ENCODE assay signal across 18 cellular contexts in genomic region chr10:67386260-67386659, GRCh38.
DNase-seq lines count a peak whose midpoint lies in the region; FAIRE-seq and TF ChIP-seq lines count a peak whose summit lies in the region.
"Had no signal": no experiment of that assay in that cellular context is flagged by ENCODE, and none has a peak within 500 bp of the region (broad histone marks: within the 10 kb centered on the region; RNA-seq: fewer than 3 reads in every experiment).

No MANE protein-coding gene starts in this region.

- H2BK20ac ChIP-seq in H9 (ENCODE audit: low read depth, low read length, poor library complexity, severe bottlenecking), result no peak overlapping the region

- H3K4me3 ChIP-seq in astrocyte (ENCODE audit: insufficient read depth, low read depth, low read length), result no peak overlapping the region
- H3K4me3 ChIP-seq in hepatocyte, result no peak overlapping the region
- H3K4me3 ChIP-seq: BLaER1, SJSA1 had no signal

- H3K4me1 Mint-ChIP-seq in H9 (peaks cover 20 to 24% of the 10 kb centered on the region in 2 experiments), astrocyte (ENCODE audit: low read depth, unreplicated experiment) (peaks cover 24% of the 10 kb centered on the region), neural crest cell (peaks cover 22% of the 10 kb centered on the region)

- H2BK5ac ChIP-seq in H9 (ENCODE audit: insufficient read length, low read length), result no peak overlapping the region

- H3K23ac ChIP-seq in H9 (ENCODE audit: insufficient read length, low read depth, low read length), result no peak overlapping the region

- H4K5ac ChIP-seq in H9 (ENCODE audit: insufficient read length, low read depth, low read length), result no peak overlapping the region

- no peaks in the 10 kb centered on the region for H4K20me1 ChIP-seq in H9 (ENCODE audit: control insufficient read depth, insufficient read depth, insufficient read length)
- H4K20me1 ChIP-seq in astrocyte (ENCODE audit: insufficient read depth, low read length), result no peaks in the 10 kb centered on the region
- no peaks in the 10 kb centered on the region for H4K20me1 ChIP-seq in hepatocyte (ENCODE audit: insufficient read depth, poor library complexity, severe bottlenecking)
- H4K20me1 ChIP-seq: BLaER1 had no signal

- no peak overlapping the region for H3K18ac ChIP-seq in H9 (ENCODE audit: insufficient read length, low read depth, low read length)

- H3K79me1 ChIP-seq in H9 (ENCODE audit: insufficient read depth, low read depth, low read length, poor library complexity, severe bottlenecking), result no peaks in the 10 kb centered on the region

- H3K36me3 Mint-ChIP-seq in H9 (ENCODE audit: insufficient read depth in 1 of 3, low read depth in 3 of 3) (no peaks in the 10 kb centered on the region), astrocyte (ENCODE audit: low read depth, unreplicated experiment) (no peaks in the 10 kb centered on the region), neural crest cell (ENCODE audit: low read depth) (no peaks in the 10 kb centered on the region)
- H3K36me3 Mint-ChIP-seq: CD8-positive, alpha-beta T cell had no signal

- no peak overlapping the region for H3K4ac ChIP-seq in H9 (ENCODE audit: low read depth, low read length)

- H4K8ac ChIP-seq in H9 (replicated peaks; ENCODE audit: insufficient read length, low read depth, low read length), result no peak overlapping the region

- H3K9ac ChIP-seq in H9 (ENCODE audit: extremely low read depth, insufficient read length, low read length) (no peak overlapping the region), astrocyte (ENCODE audit: low read length) (no peak overlapping the region)
- H3K9ac ChIP-seq: BLaER1 had no signal

- H3K4me3 Mint-ChIP-seq in H9 (peak overlapping the region; percentile 45 to 93), astrocyte (ENCODE audit: unreplicated experiment) (peak overlapping the region; percentile 4), neural crest cell (peak overlapping the region; percentile 88)

- no peak for TF ChIP-seq CTCF in H9 (conservative IDR thresholded peaks at IDR 0.05)
- TF ChIP-seq CTCF in astrocyte (IDR thresholded peaks at IDR 0.05; ENCODE audit: insufficient read depth, low read depth, low read length), result no peak
- TF ChIP-seq CTCF in hepatocyte (IDR thresholded peaks at IDR 0.05; ENCODE audit: poor library complexity), result no peak
- TF ChIP-seq CTCF in neural crest cell (conservative IDR thresholded peaks at IDR 0.05), result no peak

- H3K9me3 ChIP-seq in H9 (ENCODE audit: control insufficient read depth, low read depth, low read length), result no peaks in the 10 kb centered on the region
- H3K9me3 ChIP-seq in astrocyte (ENCODE audit: insufficient read depth, low read depth, low read length), result no peaks in the 10 kb centered on the region
- H3K9me3 ChIP-seq in hepatocyte (ENCODE audit: low read depth), result no peaks in the 10 kb centered on the region
- H3K9me3 ChIP-seq: BLaER1, SJSA1 had no signal

- H3T11ph ChIP-seq in H9 (ENCODE audit: low read length), result no peak overlapping the region

- H2AFZ ChIP-seq in H9 (ENCODE audit: low read length) (no peak overlapping the region), astrocyte (ENCODE audit: low read depth, low read length) (no peak overlapping the region), hepatocyte (peak overlapping the region; percentile 73)

- H3K9me2 ChIP-seq in hepatocyte (replicated peaks; ENCODE audit: insufficient read depth), result no peaks in the 10 kb centered on the region

- H3K79me2 ChIP-seq in H9 (ENCODE audit: insufficient read depth, low read length) (no peaks in the 10 kb centered on the region), astrocyte (ENCODE audit: insufficient read depth, low read length) (no peaks in the 10 kb centered on the region), hepatocyte (no peaks in the 10 kb centered on the region)

- H3K23me2 ChIP-seq in H9 (ENCODE audit: insufficient read length, low read depth, low read length, poor library complexity, severe bottlenecking), result no peaks in the 10 kb centered on the region

- H3K27ac ChIP-seq in H9 (ENCODE audit: insufficient read length, low read depth, low read length), result no peak overlapping the region
- H3K27ac ChIP-seq in astrocyte (ENCODE audit: low read depth, low read length), result no peak overlapping the region
- no peak overlapping the region for H3K27ac ChIP-seq in hepatocyte
- H3K27ac ChIP-seq: BLaER1, RWPE1, SJSA1 had no signal

- no peak overlapping the region for H2AK5ac ChIP-seq in H9 (ENCODE audit: insufficient read length, low read length)

- H2BK15ac ChIP-seq in H9 (ENCODE audit: low read depth, low read length), result no peak overlapping the region

- H3K56ac ChIP-seq in H9 (ENCODE audit: insufficient read length, low read depth, low read length), result no peak overlapping the region

- no peak overlapping the region for H4K91ac ChIP-seq in H9 (ENCODE audit: insufficient read length, low read depth, low read length)

- no peak for DNase-seq in H9
- DNase-seq in astrocyte (ENCODE audit: low read depth), result no peak
- no peak for DNase-seq in hepatocyte (ENCODE audit: low spot score)
- DNase-seq in neural crest cell (ENCODE audit: low read depth, low spot score), result no peak
- DNase-seq in NCI-H1417 treated with DMSO at 0.1 percent for 48 hours (lab: John Stamatoyannopoulos, UW), result no peak
- DNase-seq in stimulated activated naive CD4-positive, alpha-beta T cell treated with Interleukin-2 at 50 U/mL for 16 hours (lab: John Stamatoyannopoulos, UW), result no peak
- no peak for DNase-seq in anterior cingulate cortex (lab: John Stamatoyannopoulos, UW)
- no peak for DNase-seq in DMS114 treated with DMSO at 0.1 percent for 48 hours (lab: John Stamatoyannopoulos, UW; ENCODE audit: unreplicated experiment)
- DNase-seq: CD8-positive, alpha-beta T cell; DMS79 treated with DMSO at 0.1 percent for 48 hours; NCI-H2029; NCI-H2171; NCI-H446 had no signal

- WGBS in H9 (ENCODE audit: extremely low coverage, insufficient read length, low lambda C conversion rate), result no CpG with 5 or more reads among the region's 3 CpGs
- WGBS in hepatocyte (ENCODE audit: low lambda C conversion rate, missing lambda C conversion rate), result 87% methylated on average over 3 of the region's 3 CpGs

- H3K9me3 Mint-ChIP-seq in H9 (peaks cover 2 to 3% of the 10 kb centered on the region in 2 experiments; a peak in 3 of 5 replicates), astrocyte (ENCODE audit: unreplicated experiment) (no peaks in the 10 kb centered on the region), neural crest cell (no peaks in the 10 kb centered on the region)
- H3K9me3 Mint-ChIP-seq: CD8-positive, alpha-beta T cell had no signal

- no peak overlapping the region for H2BK12ac ChIP-seq in H9 (ENCODE audit: insufficient read length, low read depth, low read length)

- no peak for FAIRE-seq in astrocyte (lab: Jason Lieb, UNC)
- FAIRE-seq: A204.1, D721Med had no signal

- H3K4me1 ChIP-seq in H9 (ENCODE audit: insufficient read depth, low read length) (no peaks in the 10 kb centered on the region), astrocyte (ENCODE audit: insufficient read depth, low read length) (no peaks in the 10 kb centered on the region), hepatocyte (ENCODE audit: insufficient read depth) (no peaks in the 10 kb centered on the region)
- H3K4me1 ChIP-seq: BLaER1, SJSA1 had no signal

- no peaks in the 10 kb centered on the region for H3K27me3 ChIP-seq in H9 (ENCODE audit: insufficient read depth, low read length)
- H3K27me3 ChIP-seq in astrocyte (ENCODE audit: insufficient read depth, low read length), result no peaks in the 10 kb centered on the region
- no peaks in the 10 kb centered on the region for H3K27me3 ChIP-seq in hepatocyte
- H3K27me3 ChIP-seq: BLaER1, SJSA1 had no signal

- H2BK120ac ChIP-seq in H9 (ENCODE audit: low read depth, low read length, poor library complexity, severe bottlenecking), result no peak overlapping the region

- H3K36me3 ChIP-seq in astrocyte (ENCODE audit: insufficient read depth, low read length), result no peaks in the 10 kb centered on the region
- no peaks in the 10 kb centered on the region for H3K36me3 ChIP-seq in hepatocyte (replicated peaks; ENCODE audit: insufficient read depth, low read depth)
- H3K36me3 ChIP-seq: BLaER1, SJSA1 had no signal

- no peak overlapping the region for H3K14ac ChIP-seq in H9 (ENCODE audit: insufficient read depth, low read length)

- H3K27ac Mint-ChIP-seq in H9 (no peak overlapping the region; a peak in 1 of 7 replicates), astrocyte (ENCODE audit: unreplicated experiment) (peak overlapping the region; percentile 1), neural crest cell (ENCODE audit: unreplicated experiment) (no peak overlapping the region)
- H3K27ac Mint-ChIP-seq: CD8-positive, alpha-beta T cell had no signal

- H3K27me3 Mint-ChIP-seq in H9 (ENCODE audit: low read depth) (peaks cover 2% of the 10 kb centered on the region; the same call in 1 of the 2 replicates), astrocyte (ENCODE audit: low read depth, unreplicated experiment) (no peaks in the 10 kb centered on the region), neural crest cell (ENCODE audit: low read depth) (no peaks in the 10 kb centered on the region)

- H3K4me2 ChIP-seq in H9 (ENCODE audit: insufficient read depth, insufficient read length, low read length) (no peak overlapping the region), astrocyte (ENCODE audit: low read length) (no peak overlapping the region), hepatocyte (peak overlapping the region; percentile 92)
- H3K4me2 ChIP-seq: BLaER1 had no signal

Comparison
In these comparisons a context has a peak if more than half of its experiments do, and no peak if none do; other contexts are left out.
1. H3K4me3 Mint-ChIP-seq: peak in every context shown above with its lines; median percentile 88 in neural crest cell; 69 in H9; 4 in astrocyte.